Comparison of ENCODE assay signal across 8 cellular contexts in the genomic region with DNA sequence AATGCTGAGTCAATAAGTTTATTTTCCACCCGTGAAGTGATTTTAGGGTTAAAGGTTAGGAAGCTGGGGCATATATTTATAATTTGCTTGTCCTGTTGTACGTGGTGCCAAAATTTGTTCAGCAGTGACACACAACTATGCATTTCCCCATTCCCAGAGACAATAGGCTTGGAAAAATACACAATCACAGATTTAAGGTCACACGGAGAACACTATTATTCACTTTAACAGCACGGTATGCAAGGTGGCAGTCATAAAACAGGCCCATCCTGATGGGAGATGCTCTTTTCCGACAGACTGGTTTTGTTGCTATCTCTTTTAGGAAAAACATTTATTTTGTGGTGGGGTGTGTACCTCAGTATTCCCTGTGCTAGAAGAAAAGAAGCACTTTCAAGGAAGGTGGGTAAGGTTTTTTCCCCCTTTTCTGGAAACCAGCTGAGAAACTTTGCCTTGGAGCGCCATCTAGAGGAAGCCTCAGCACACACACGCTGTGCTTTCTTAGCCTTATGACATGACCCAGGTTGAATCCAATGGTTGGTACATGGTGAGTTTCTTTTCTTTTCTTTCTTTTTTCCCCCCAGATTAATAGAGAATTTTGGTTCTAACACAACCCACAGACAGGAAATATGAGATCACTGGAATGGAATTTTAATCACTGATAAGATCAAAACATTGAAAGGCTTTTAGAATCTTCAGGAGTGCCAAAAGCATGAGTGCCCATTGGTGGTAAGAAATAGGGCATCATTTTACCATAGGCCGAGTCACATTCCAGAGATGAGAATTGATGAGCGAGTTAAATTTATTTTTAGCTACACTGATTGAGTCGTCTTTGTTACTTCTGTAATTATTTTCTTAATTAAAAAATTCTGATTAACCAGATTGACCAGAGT.
DNase-seq lines count a peak whose midpoint lies in the region; ATAC-seq, FAIRE-seq and TF ChIP-seq lines count a peak whose summit lies in the region.

No MANE protein-coding gene starts in this region.

- H3K4me1 Mint-ChIP-seq in natural killer cell: no peaks in the 10 kb centered on the region
- H3K4me1 Mint-ChIP-seq in natural killer cell treated with Interleukin-12 subunit alpha and Interleukin-12 subunit beta and Interleukin-15 and Interleukin-18, amount 100 ng/mL, for 72 hours (ENCODE audit: low read depth in 2 of 2): no peaks in the 10 kb centered on the region

- H3K27me3 Mint-ChIP-seq in natural killer cell (ENCODE audit: low read depth in 2 of 2): peaks cover 22 to 41% of the 10 kb centered on the region in 2 donors
- peaks cover 29 to 45% of the 10 kb centered on the region in 2 donors for H3K27me3 Mint-ChIP-seq in natural killer cell treated with Interleukin-12 subunit alpha and Interleukin-12 subunit beta and Interleukin-15 and Interleukin-18, amount 100 ng/mL, for 72 hours

- H3K9me3 Mint-ChIP-seq in natural killer cell: no peaks in the 10 kb centered on the region
- H3K9me3 Mint-ChIP-seq in natural killer cell treated with Interleukin-12 subunit alpha and Interleukin-12 subunit beta and Interleukin-15 and Interleukin-18, amount 100 ng/mL, for 72 hours: no peaks in the 10 kb centered on the region
- no peaks in the 10 kb centered on the region for H3K9me3 Mint-ChIP-seq in activated naive CD4-positive, alpha-beta T cell treated with anti-CD3 and anti-CD28 coated beads, Interleukin-2, amount 50 U/mL, for 72 hours

- H3K27me3 ChIP-seq in heart right ventricle: no peaks in the 10 kb centered on the region

- 33 to 37% methylated on average over 10 of the region's 10 CpGs for WGBS in heart right ventricle, 2 donors

- H3K27ac ChIP-seq in heart right ventricle: peak overlapping the region in 2 of 10 donors; percentile 12 to 66

- ATAC-seq in natural killer cell (peak; percentile 34 to 63 (median 54)), heart right ventricle (peak; percentile 61 to 92 (median 74)), GM18861 (IDR thresholded peaks at IDR 0.05; ENCODE audit: unreplicated experiment) (no peak)
- ATAC-seq in natural killer cell treated with Interleukin-12 subunit alpha and Interleukin-12 subunit beta and Interleukin-15 and Interleukin-18, amount 100 ng/mL, for 72 hours: no peak
- ATAC-seq in activated naive CD4-positive, alpha-beta T cell treated with anti-CD3 and anti-CD28 coated beads, Interleukin-2, amount 50 U/mL, for 72 hours: peak; percentile 63 to 71

- peaks cover 0 to 5% (median 0%) of the 10 kb centered on the region in 9 donors for H3K4me1 ChIP-seq in heart right ventricle

- peak; percentile 62 for TF ChIP-seq CTCF in natural killer cell (IDR thresholded peaks at IDR 0.05)
- peak; percentile 79 to 96 (median 88) for TF ChIP-seq CTCF in heart right ventricle (IDR thresholded peaks at IDR 0.05)

- intact Hi-C loops in natural killer cell (cut with micrococcal nuclease): loop anchor here (1.0 to 2.0 kb wide), 2 partner anchors 389 to 560 kb away; no protein-coding TSS in a partner anchor
- intact Hi-C loops in heart right ventricle (cut with DNase I): loop anchor here (1.0 to 10.0 kb wide), 16 partner anchors 33 to 560 kb away; no protein-coding TSS in a partner anchor

- no peak overlapping the region for H3K4me3 Mint-ChIP-seq in natural killer cell
- no peak overlapping the region for H3K4me3 Mint-ChIP-seq in natural killer cell treated with Interleukin-12 subunit alpha and Interleukin-12 subunit beta and Interleukin-15 and Interleukin-18, amount 100 ng/mL, for 72 hours

- no peak overlapping the region for H3K4me3 ChIP-seq in heart right ventricle

- H3K9me3 ChIP-seq in heart right ventricle: no peaks in the 10 kb centered on the region

- DNase-seq in natural killer cell (no peak), HuH-7 (ENCODE audit: low spot score) (peak; percentile 54), RCC 7860 (ENCODE audit: low spot score) (peak; percentile 28), heart right ventricle (peak; percentile 36 to 58), putamen (ENCODE audit: low spot score) (peak; percentile 55)
- no peak for DNase-seq in natural killer cell treated with Interleukin-12 subunit alpha and Interleukin-12 subunit beta and Interleukin-15 and Interleukin-18, amount 100 ng/mL, for 72 hours (ENCODE audit: low spot score)
- peak in 1 of 2 donors; percentile 50 for DNase-seq in activated naive CD4-positive, alpha-beta T cell treated with anti-CD3 and anti-CD28 coated beads, Interleukin-2, amount 50 U/mL, for 72 hours (ENCODE audit: low spot score in 2 of 2)

- no peaks in the 10 kb centered on the region for H3K36me3 ChIP-seq in heart right ventricle

- FAIRE-seq in RCC 7860 (lab: Jason Lieb, UNC): peak; percentile 41

- H3K27ac Mint-ChIP-seq in natural killer cell: no peak overlapping the region
- H3K27ac Mint-ChIP-seq in natural killer cell treated with Interleukin-12 subunit alpha and Interleukin-12 subunit beta and Interleukin-15 and Interleukin-18, amount 100 ng/mL, for 72 hours: no peak overlapping the region
- no peak overlapping the region for H3K27ac Mint-ChIP-seq in activated naive CD4-positive, alpha-beta T cell treated with anti-CD3 and anti-CD28 coated beads, Interleukin-2, amount 50 U/mL, for 72 hours

- H3K36me3 Mint-ChIP-seq in natural killer cell: no peaks in the 10 kb centered on the region
- H3K36me3 Mint-ChIP-seq in natural killer cell treated with Interleukin-12 subunit alpha and Interleukin-12 subunit beta and Interleukin-15 and Interleukin-18, amount 100 ng/mL, for 72 hours: no peaks in the 10 kb centered on the region
- no peaks in the 10 kb centered on the region for H3K36me3 Mint-ChIP-seq in activated naive CD4-positive, alpha-beta T cell treated with anti-CD3 and anti-CD28 coated beads, Interleukin-2, amount 50 U/mL, for 72 hours

Comparison
In these comparisons a context has a peak if more than half of its experiments do, and no peak if none do; other contexts are left out.
1. ATAC-seq: peak in natural killer cell (3 of 3), activated naive CD4-positive, alpha-beta T cell treated with anti-CD3 and anti-CD28 coated beads, Interleukin-2, amount 50 U/mL, for 72 hours (2 of 2) and heart right ventricle (8 of 8); none in natural killer cell treated with Interleukin-12 subunit alpha and Interleukin-12 subunit beta and Interleukin-15 and Interleukin-18, amount 100 ng/mL, for 72 hours (0 of 2) and GM18861 (single experiment).
2. DNase-seq: peak in HuH-7 (single experiment), RCC 7860 (single experiment), heart right ventricle (2 of 2) and putamen (single experiment); none in natural killer cell (single experiment) and natural killer cell treated with Interleukin-12 subunit alpha and Interleukin-12 subunit beta and Interleukin-15 and Interleukin-18, amount 100 ng/mL, for 72 hours (single experiment).